Comparison of ENCODE assay signal across 8 cellular contexts in the genomic region with DNA sequence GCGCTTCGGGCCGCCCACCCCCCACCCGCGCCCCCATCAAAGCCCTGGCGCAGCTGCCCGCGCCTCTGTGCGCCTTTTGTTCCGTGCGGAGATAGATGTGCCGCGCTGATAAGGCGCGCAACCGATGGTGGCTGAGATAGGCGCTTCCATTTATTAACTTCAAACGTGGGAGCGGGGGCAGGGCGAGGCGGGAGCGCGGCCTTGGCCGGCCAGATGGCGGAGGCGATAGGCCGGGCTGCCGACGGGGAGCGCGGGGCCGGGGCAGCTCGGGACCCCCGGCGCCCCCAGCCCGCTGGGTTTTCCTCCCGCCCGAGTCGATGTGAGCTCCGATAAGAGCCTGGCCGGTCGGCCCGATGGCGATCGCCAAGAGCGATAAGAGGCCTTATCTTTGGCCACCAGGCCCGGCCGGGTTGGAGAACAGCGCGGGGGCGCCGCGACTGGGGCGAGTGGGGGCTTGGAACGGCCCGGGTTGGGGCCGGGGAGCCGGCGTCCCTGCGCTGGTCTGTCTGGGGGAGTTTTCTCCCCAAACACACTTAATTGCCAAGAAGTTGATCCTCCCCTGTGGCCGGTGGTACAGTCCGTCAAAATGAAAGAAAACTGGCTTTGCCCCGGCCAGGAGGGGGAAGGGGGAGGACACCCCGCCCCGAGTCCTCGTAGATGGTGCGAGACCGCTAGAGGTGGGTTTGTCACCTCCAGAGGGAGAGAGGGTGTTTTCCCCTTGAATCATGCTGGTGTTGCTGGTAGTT.
DNase-seq lines count a peak whose midpoint lies in the region; ATAC-seq and TF ChIP-seq lines count a peak whose summit lies in the region.

No MANE protein-coding gene starts in this region.

- in situ Hi-C loops in GM18951 (cut with MboI; ENCODE audit: low sequenced_read_pairs, unreplicated experiment), result loop anchor here (10.0 kb wide), 1 partner anchor 69 kb away; no protein-coding TSS in a partner anchor

- no peak for ATAC-seq in GM19328 (IDR thresholded peaks at IDR 0.05; ENCODE audit: unreplicated experiment)

- DNase-seq in AG08395 (ENCODE audit: low spot score) (peak; percentile 38), NCI-H2196 (lab: John Stamatoyannopoulos, UW; ENCODE audit: unreplicated experiment) (peak; percentile 43), fibroblast of peridontal ligament (ENCODE audit: extremely low read depth) (peak; percentile 49), retina (peak; percentile 80), NCI-H187 treated with DMSO at 0.1 percent for 48 hours (lab: John Stamatoyannopoulos, UW) (no peak)
- DNase-seq in activated T-cell treated with anti-CD3 and anti-CD28 coated beads, Interleukin-2, amount 50 U/mL, for 1 hour, result peak; percentile 72

- TF ChIP-seq POLR2A in GM18951 (IDR thresholded peaks at IDR 0.05; ENCODE audit: extremely low read depth, insufficient read depth, insufficient read length), result peak; percentile 40
